Comparison of ENCODE assay signal across 8 cellular contexts in genomic region chr2:26172189-26172865, GRCh38. TPM values are rescaled to one million over a fixed set of nuclear protein-coding genes. Genes with fewer than 3 reads are reported as not detected.
A peak's percentile ranks its signal among the peaks of the same experiment; 100 is the strongest.
DNase-seq lines count a peak whose midpoint lies in the region; TF ChIP-seq lines count a peak whose summit lies in the region.

No MANE protein-coding gene starts in this region.

- no peak for TF ChIP-seq CTCF in fibroblast of villous mesenchyme (IDR thresholded peaks at IDR 0.05; ENCODE audit: insufficient read depth, low read depth, low read length)

- peak overlapping the region; percentile 40 for H3K4me3 ChIP-seq in SJCRH30
- H3K4me3 ChIP-seq in fibroblast of villous mesenchyme (ENCODE audit: low read depth, low read length), result peak overlapping the region; percentile 29
- peak overlapping the region in 5 of 7 experiments; percentile 26 to 48 (median 35) for H3K4me3 ChIP-seq in skin epidermis

- H3K9me3 ChIP-seq in SJCRH30 (replicated peaks), result no peaks in the 10 kb centered on the region

- H3K27ac ChIP-seq in SJCRH30 (no peak overlapping the region), skin epidermis (no peak overlapping the region)

- DNase-seq in NCI-H1436 (lab: John Stamatoyannopoulos, UW) (peak; percentile 15), NCI-H1436 treated with DMSO at 0.1 percent for 48 hours (lab: John Stamatoyannopoulos, UW) (no peak), SJCRH30 (peak in 1 of 2 experiments; percentile 30), fibroblast of villous mesenchyme (ENCODE audit: low read depth) (no peak), NCI-H2081 treated with DMSO at 0.1 percent for 48 hours (lab: John Stamatoyannopoulos, UW) (no peak), NCI-H2029 treated with DMSO at 0.1 percent for 48 hours (lab: John Stamatoyannopoulos, UW) (no peak)
- no peak for DNase-seq in stimulated activated CD4-positive, alpha-beta T cell treated with anti-CD3 and anti-CD28 coated beads, Interleukin-4, amount 100 ng/mL, for 4 hours

- peaks cover 2% of the 10 kb centered on the region; the same call in 1 of the 2 replicates for H3K27me3 ChIP-seq in SJCRH30

- no peaks in the 10 kb centered on the region for H3K36me3 ChIP-seq in SJCRH30

- no peaks in the 10 kb centered on the region for H3K4me1 ChIP-seq in SJCRH30

RNA-seq across cellular contexts. Expression of gene GAREM2, which starts 0.6 kb away (rescaled TPM):
- 4.9 and 5.0 TPM in 2 replicates for total RNA-seq in SJCRH30 (2014; rRNA removed; shearing (Covaris generic))
- 0.97 and 2.2 TPM in 2 replicates for total RNA-seq in fibroblast of villous mesenchyme
